In the genomic region with DNA sequence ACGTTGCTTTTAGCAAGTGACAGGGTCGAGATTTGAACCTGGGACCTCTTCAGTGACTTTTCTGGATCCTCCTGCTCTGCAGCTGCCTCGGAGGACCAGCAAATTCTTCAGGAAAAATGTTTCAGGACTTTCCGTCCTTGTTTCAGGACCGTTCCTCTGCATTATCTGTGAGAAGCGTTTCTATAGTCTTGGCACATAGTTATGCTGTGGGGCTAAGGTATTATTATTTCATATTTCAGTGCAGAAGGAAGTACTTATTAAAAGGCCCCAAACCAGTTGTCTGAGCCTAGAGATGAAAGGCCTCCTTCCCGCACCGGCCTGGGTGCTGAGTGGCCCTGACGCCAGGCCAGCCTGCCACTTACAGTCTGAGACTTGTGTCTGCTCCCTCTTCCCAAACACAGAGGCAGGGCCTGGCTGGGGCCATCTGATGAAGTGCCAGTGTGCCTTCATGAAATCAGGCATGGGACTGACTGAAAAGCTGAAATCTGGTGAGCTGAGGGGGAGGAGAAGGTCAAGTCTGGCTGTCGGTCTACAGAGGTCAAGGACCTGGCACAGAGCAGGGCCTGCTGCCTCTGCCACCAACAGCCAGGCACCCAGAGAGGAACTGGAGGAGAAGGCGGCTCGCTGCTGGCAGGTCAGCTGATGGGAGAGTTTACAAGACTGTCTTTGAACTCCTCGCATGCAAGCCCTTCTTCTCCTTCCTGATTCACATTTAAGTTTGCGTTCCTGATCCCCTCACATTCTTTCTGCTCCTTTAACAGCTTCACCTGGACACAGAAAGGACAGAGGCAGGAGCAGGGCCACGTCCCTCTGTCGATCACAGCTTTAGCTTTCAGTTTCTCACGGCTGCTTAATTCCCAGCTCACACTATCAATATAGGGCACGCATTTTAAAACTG, we compare ENCODE assay signal across 8 cellular contexts. TPM values are rescaled to one million over a fixed set of nuclear protein-coding genes. Genes with fewer than 3 reads are reported as not detected.
DNase-seq lines count a peak whose midpoint lies in the region; ATAC-seq and TF ChIP-seq lines count a peak whose summit lies in the region.

No MANE protein-coding gene starts in this region.

- peak overlapping the region; percentile 86 for H3K4me3 Mint-ChIP-seq in CD4-positive, alpha-beta T cell
- peak overlapping the region; percentile 74 for H3K4me3 Mint-ChIP-seq in activated T-cell treated with anti-CD3 and anti-CD28 coated beads, Interleukin-2, amount 50 U/mL, for 24 hours

- no peak for TF ChIP-seq CTCF in CD4-positive, alpha-beta T cell (IDR thresholded peaks at IDR 0.05)
- TF ChIP-seq CTCF in gastroesophageal sphincter (IDR thresholded peaks at IDR 0.05), result no peak

- H3K9me3 Mint-ChIP-seq in CD4-positive, alpha-beta T cell, result no peaks in the 10 kb centered on the region
- no peaks in the 10 kb centered on the region for H3K9me3 Mint-ChIP-seq in activated T-cell treated with anti-CD3 and anti-CD28 coated beads, Interleukin-2, amount 50 U/mL, for 24 hours

- peak in 1 of 2 donors; percentile 14 for TF ChIP-seq POLR2A in gastroesophageal sphincter (IDR thresholded peaks at IDR 0.05)

- H3K27me3 Mint-ChIP-seq in CD4-positive, alpha-beta T cell, result no peaks in the 10 kb centered on the region
- H3K27me3 Mint-ChIP-seq in activated T-cell treated with anti-CD3 and anti-CD28 coated beads, Interleukin-2, amount 50 U/mL, for 24 hours, result no peaks in the 10 kb centered on the region

- H3K4me3 ChIP-seq in gastroesophageal sphincter, result peak overlapping the region; percentile 27 to 36

- H3K4me1 ChIP-seq in gastroesophageal sphincter, result peaks cover 0 to 36% (median 7%) of the 10 kb centered on the region in 3 donors

- no peak for TF ChIP-seq EP300 in gastroesophageal sphincter (IDR thresholded peaks at IDR 0.05)

- POLR2A ChIA-PET in CD4-positive, alpha-beta T cell (lab: Charles Lee), result interaction anchor here (0.8 to 1.3 kb wide), 4 partner anchors 10 to 55 kb away, joined by 3 to 9 read pairs (median 4); no protein-coding TSS in a partner anchor

- no peaks in the 10 kb centered on the region for H3K27me3 ChIP-seq in CD4-positive, alpha-beta T cell (ENCODE audit: control insufficient read depth, insufficient read depth, low read length)
- no peaks in the 10 kb centered on the region for H3K27me3 ChIP-seq in gastroesophageal sphincter

- 28 to 47% methylated on average over 11 to 12 of the region's 18 CpGs for WGBS in gastroesophageal sphincter (ENCODE audit: low coverage in 1 of 2), 2 donors

- H3K27ac ChIP-seq in CD4-positive, alpha-beta T cell (ENCODE audit: low read depth, low read length), result no peak overlapping the region
- H3K27ac ChIP-seq in gastroesophageal sphincter, result peak overlapping the region; percentile 35 to 81 (median 80)

- intact Hi-C loops in CD4-positive, alpha-beta T cell (cut with DNase I, micrococcal nuclease), result no loop called here
- intact Hi-C loops in posterior vena cava (cut with DNase I), result no loop called here

- peak; percentile 54 for ATAC-seq in CD4-positive, alpha-beta T cell (ENCODE audit: poor library complexity)
- peak; percentile 86 for ATAC-seq in GM19438 (IDR thresholded peaks at IDR 0.05; ENCODE audit: low read depth, unreplicated experiment)
- peak; percentile 75 for ATAC-seq in HG03460 (IDR thresholded peaks at IDR 0.05; ENCODE audit: unreplicated experiment)
- ATAC-seq in gastroesophageal sphincter, result peak; percentile 72

- H3K36me3 ChIP-seq in gastroesophageal sphincter, result no peaks in the 10 kb centered on the region

- peak in 5 of 10 experiments; percentile 5 to 21 (median 7) for DNase-seq in CD4-positive, alpha-beta T cell
- DNase-seq in activated T-cell treated with anti-CD3 and anti-CD28 coated beads, Interleukin-2, amount 50 U/mL, for 24 hours, result peak; percentile 41
- DNase-seq in posterior vena cava (ENCODE audit: low spot score) (peak; percentile 89), epidermal melanocyte (ENCODE audit: insufficient read length, low spot score) (no peak), NCI-H1436 treated with DMSO at 0.1 percent for 48 hours (lab: John Stamatoyannopoulos, UW) (no peak)

- peak overlapping the region; percentile 43 for H3K27ac Mint-ChIP-seq in CD4-positive, alpha-beta T cell
- peak overlapping the region; percentile 82 for H3K27ac Mint-ChIP-seq in activated T-cell treated with anti-CD3 and anti-CD28 coated beads, Interleukin-2, amount 50 U/mL, for 24 hours

- peaks cover 18% of the 10 kb centered on the region for H3K4me1 Mint-ChIP-seq in CD4-positive, alpha-beta T cell (ENCODE audit: low read depth)
- peaks cover 14% of the 10 kb centered on the region for H3K4me1 Mint-ChIP-seq in activated T-cell treated with anti-CD3 and anti-CD28 coated beads, Interleukin-2, amount 50 U/mL, for 24 hours (ENCODE audit: low read depth)

- CTCF ChIA-PET in CD4-positive, alpha-beta T cell (lab: Charles Lee), result no interaction called here

- H3K36me3 Mint-ChIP-seq in CD4-positive, alpha-beta T cell (ENCODE audit: low read depth), result no peaks in the 10 kb centered on the region
- no peaks in the 10 kb centered on the region for H3K36me3 Mint-ChIP-seq in activated T-cell treated with anti-CD3 and anti-CD28 coated beads, Interleukin-2, amount 50 U/mL, for 24 hours (ENCODE audit: low read depth)

- H3K9me3 ChIP-seq in CD4-positive, alpha-beta T cell (ENCODE audit: control insufficient read depth, low read length), result no peaks in the 10 kb centered on the region
- H3K9me3 ChIP-seq in gastroesophageal sphincter, result no peaks in the 10 kb centered on the region

RNA-seq across cellular contexts. Expression of a gene that starts 8.9 kb away (rescaled TPM):
- total RNA-seq in CD4-positive, alpha-beta T cell, result 10 to 100 TPM; 60.7 to 67.3 TPM
- 100 to 1,000 TPM; 170 to 249 (median 227) TPM for total RNA-seq in gastroesophageal sphincter
- 100 to 1,000 TPM; 116 to 138 TPM for total RNA-seq in posterior vena cava

Comparison
In these comparisons a context has a peak if more than half of its experiments do, and no peak if none do; other contexts are left out.
1. DNase-seq: peak in activated T-cell treated with anti-CD3 and anti-CD28 coated beads, Interleukin-2, amount 50 U/mL, for 24 hours (single experiment) and posterior vena cava (single experiment); none in epidermal melanocyte (single experiment) and NCI-H1436 treated with DMSO at 0.1 percent for 48 hours (single experiment).
2. Peak in every context shown above with its lines, with median percentiles within 50 percentile points of each other: ATAC-seq.